Comparison of ENCODE assay signal across 24 cellular contexts in genomic region chr13:27857271-27857670, GRCh38.
DNase-seq lines count a peak whose midpoint lies in the region; ATAC-seq and TF ChIP-seq lines count a peak whose summit lies in the region.
"Had no signal": no experiment of that assay in that cellular context is flagged by ENCODE, and none has a peak within 500 bp of the region (broad histone marks: within the 10 kb centered on the region; RNA-seq: fewer than 3 reads in every experiment).

No MANE protein-coding gene starts in this region.

- peaks cover 21% of the 10 kb centered on the region for H3K4me1 Mint-ChIP-seq in progenitor cell of endocrine pancreas (ENCODE audit: low read depth)
- H3K4me1 Mint-ChIP-seq: activated CD4-positive, alpha-beta T cell treated with anti-CD3 and anti-CD28 coated beads, Interleukin-2, amount 10 ng/mL, durations not matched to agents 7 days and 5 days; CD4-positive, alpha-beta memory T cell; natural killer cell had no signal

- H3K4me3 ChIP-seq in SJCRH30 (no peak overlapping the region), upper lobe of right lung (no peak overlapping the region), osteoblast (ENCODE audit: insufficient read depth, low read length) (no peak overlapping the region)
- H3K4me3 ChIP-seq: GM23248, pancreas, tibial artery had no signal

- no peaks in the 10 kb centered on the region for H3K9me3 ChIP-seq in SJCRH30 (replicated peaks)
- no peaks in the 10 kb centered on the region for H3K9me3 ChIP-seq in upper lobe of right lung
- no peaks in the 10 kb centered on the region for H3K9me3 ChIP-seq in osteoblast (ENCODE audit: low read depth, low read length)
- H3K9me3 ChIP-seq: pancreas, tibial artery had no signal

- no peak overlapping the region for H2AFZ ChIP-seq in osteoblast (ENCODE audit: low read length)
- H2AFZ ChIP-seq: GM23248 had no signal

- H3K36me3 ChIP-seq in SJCRH30 (no peaks in the 10 kb centered on the region), upper lobe of right lung (no peaks in the 10 kb centered on the region), osteoblast (ENCODE audit: insufficient read depth, low read length) (no peaks in the 10 kb centered on the region)
- H3K36me3 ChIP-seq: pancreas, tibial artery had no signal

- intact Hi-C loops in upper lobe of right lung (cut with DNase I), result no loop called here

- H3K36me3 Mint-ChIP-seq in progenitor cell of endocrine pancreas (ENCODE audit: insufficient read depth), result peaks cover 1% of the 10 kb centered on the region
- H3K36me3 Mint-ChIP-seq: CD4-positive, alpha-beta memory T cell; natural killer cell had no signal

- H3K4me3 Mint-ChIP-seq in progenitor cell of endocrine pancreas (ENCODE audit: low read depth), result no peak overlapping the region
- H3K4me3 Mint-ChIP-seq: activated CD4-positive, alpha-beta T cell treated with anti-CD3 and anti-CD28 coated beads, Interleukin-2, amount 10 ng/mL, durations not matched to agents 7 days and 5 days; CD4-positive, alpha-beta memory T cell; dendritic cell treated with granulocyte-macrophage colony-stimulating factor and Interleukin-4, amounts not matched to agents 40 ng/mL and 50 ng/mL, for 4 days; natural killer cell had no signal

- no peak overlapping the region for H3K4me2 ChIP-seq in osteoblast (ENCODE audit: insufficient read depth, low read length)

- H3K4me1 ChIP-seq in SJCRH30, result no peaks in the 10 kb centered on the region
- H3K4me1 ChIP-seq in upper lobe of right lung, result no peaks in the 10 kb centered on the region
- H3K4me1 ChIP-seq in osteoblast (ENCODE audit: insufficient read depth, low read length), result peaks cover 13% of the 10 kb centered on the region
- H3K4me1 ChIP-seq: foreskin keratinocyte, pancreas, tibial artery had no signal

- peaks cover 2% of the 10 kb centered on the region for H3K27me3 Mint-ChIP-seq in progenitor cell of endocrine pancreas

- H3K27ac ChIP-seq in SJCRH30, result no peak overlapping the region
- H3K27ac ChIP-seq in upper lobe of right lung, result no peak overlapping the region
- no peak overlapping the region for H3K27ac ChIP-seq in osteoblast (ENCODE audit: low read depth, low read length)
- H3K27ac ChIP-seq: epithelial cell of prostate, foreskin keratinocyte, GM23248, pancreas, tibial artery had no signal

- no peak overlapping the region for H3K27ac Mint-ChIP-seq in progenitor cell of endocrine pancreas
- H3K27ac Mint-ChIP-seq: activated CD4-positive, alpha-beta T cell treated with anti-CD3 and anti-CD28 coated beads, Interleukin-2, amount 10 ng/mL, durations not matched to agents 7 days and 5 days; dendritic cell treated with granulocyte-macrophage colony-stimulating factor and Interleukin-4, amounts not matched to agents 40 ng/mL and 50 ng/mL, for 4 days; natural killer cell had no signal

- H3K79me2 ChIP-seq in osteoblast (ENCODE audit: insufficient read depth, low read length), result no peaks in the 10 kb centered on the region

- TF ChIP-seq CTCF in progenitor cell of endocrine pancreas (IDR thresholded peaks at IDR 0.05; ENCODE audit: unreplicated experiment) (no peak), upper lobe of right lung (IDR thresholded peaks at IDR 0.05) (no peak), osteoblast (IDR thresholded peaks at IDR 0.05; ENCODE audit: extremely low read depth, low read depth, low read length) (no peak)

- H3K27me3 ChIP-seq in SJCRH30 (peaks cover 16% of the 10 kb centered on the region; the same call in 1 of the 2 replicates), upper lobe of right lung (peaks cover 49% of the 10 kb centered on the region), osteoblast (ENCODE audit: insufficient read depth, low read length) (peaks cover 41% of the 10 kb centered on the region)

- no peaks in the 10 kb centered on the region for H4K20me1 ChIP-seq in osteoblast (ENCODE audit: insufficient read depth, low read length)

- DNase-seq in DMS153 treated with DMSO at 0.1 percent for 48 hours (lab: John Stamatoyannopoulos, UW; ENCODE audit: unreplicated experiment) (peak; percentile 21), NCI-H128 (lab: John Stamatoyannopoulos, UW; ENCODE audit: unreplicated experiment) (peak; percentile 8), NCI-H345 (lab: John Stamatoyannopoulos, UW) (peak; percentile 90), SJCRH30 (peak; percentile 72 to 74), GM19238 (ENCODE audit: insufficient read length, low spot score) (no peak), progenitor cell of endocrine pancreas (ENCODE audit: low spot score, unreplicated experiment) (no peak), upper lobe of right lung (no peak), osteoblast (ENCODE audit: insufficient read length, low spot score, missing footprints) (no peak)
- DNase-seq: activated CD4-positive, alpha-beta T cell treated with anti-CD3 and anti-CD28 coated beads, Interleukin-2, amount 10 ng/mL, durations not matched to agents 7 days and 5 days; activated CD8-positive, alpha-beta memory T cell treated with anti-CD3 and anti-CD28 coated beads, Interleukin-2, amount 50 U/mL, for 4 hours; activated effector memory CD4-positive, alpha-beta T cell treated with Interleukin-2 at 50 U/mL for 16 hours; CD4-positive, alpha-beta memory T cell; foreskin keratinocyte; GM23248; mesenchymal stem cell; natural killer cell; NCI-H187 treated with DMSO at 0.1 percent for 48 hours; pancreas; Right ventricle myocardium superior; stimulated activated CD4-positive, alpha-beta T cell treated with anti-CD3 and anti-CD28 coated beads, Interleukin-2, amount 100 ng/mL, for 24 hours; stimulated activated naive CD4-positive, alpha-beta T cell treated with Interleukin-2 at 50 U/mL for 16 hours; tibial artery had no signal

- no peaks in the 10 kb centered on the region for H3K9me3 Mint-ChIP-seq in progenitor cell of endocrine pancreas (ENCODE audit: low read depth)
- H3K9me3 Mint-ChIP-seq: activated CD4-positive, alpha-beta T cell treated with anti-CD3 and anti-CD28 coated beads, Interleukin-2, amount 10 ng/mL, durations not matched to agents 7 days and 5 days; dendritic cell treated with granulocyte-macrophage colony-stimulating factor and Interleukin-4, amounts not matched to agents 40 ng/mL and 50 ng/mL, for 4 days; natural killer cell had no signal

- ATAC-seq in upper lobe of right lung, result no peak
- ATAC-seq: foreskin keratinocyte, natural killer cell, pancreas had no signal

Comparison
In these comparisons a context has a peak if more than half of its experiments do, and no peak if none do; other contexts are left out.
1. DNase-seq: peak in DMS153 treated with DMSO at 0.1 percent for 48 hours (single experiment), NCI-H128 (single experiment), NCI-H345 (single experiment) and SJCRH30 (2 of 2); none in GM19238 (single experiment), progenitor cell of endocrine pancreas (single experiment), upper lobe of right lung (single experiment) and osteoblast (single experiment).